In the genomic region with DNA sequence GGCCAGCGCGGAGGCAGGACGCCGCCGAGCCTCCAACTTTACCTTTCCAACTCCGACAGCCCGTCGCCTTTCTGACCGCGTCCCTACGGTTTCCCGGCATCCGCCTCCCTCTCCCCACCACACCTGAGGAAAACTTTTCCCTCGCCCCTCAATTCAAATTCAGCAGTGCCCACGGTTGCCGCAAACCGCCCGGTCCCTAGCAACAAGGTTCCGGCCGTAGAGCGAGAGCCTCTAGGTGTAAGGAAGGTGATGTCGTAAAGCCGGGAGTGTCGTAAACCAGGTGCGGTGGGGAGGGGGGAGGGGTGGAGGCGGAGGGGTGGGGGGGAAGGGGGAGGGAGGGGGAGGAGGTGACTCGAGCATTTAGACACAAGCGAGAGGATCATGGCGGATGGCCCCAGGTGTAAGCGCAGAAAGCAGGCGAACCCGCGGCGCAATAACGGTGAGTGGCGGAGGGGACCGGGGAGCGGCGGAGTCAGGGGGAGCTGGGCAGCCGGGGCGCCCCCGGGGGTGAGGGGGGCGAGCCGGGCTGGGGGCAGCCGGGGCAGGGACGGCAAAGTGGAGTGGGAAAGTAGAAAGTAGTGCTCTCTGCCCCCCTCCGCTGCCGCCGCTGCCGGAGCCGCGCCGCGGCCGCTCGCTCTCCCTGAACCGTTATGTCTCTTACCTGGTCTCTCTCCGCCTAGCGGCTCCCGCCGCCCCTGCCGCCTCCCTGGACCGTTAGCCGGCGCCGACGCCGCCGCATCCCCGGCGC, we compare ENCODE assay signal across 8 cellular contexts. TPM values are rescaled to one million over a fixed set of nuclear protein-coding genes. Genes with fewer than 3 reads are reported as not detected.
DNase-seq lines count a peak whose midpoint lies in the region; ATAC-seq, FAIRE-seq and TF ChIP-seq lines count a peak whose summit lies in the region.

A gene (plus strand): TSS at position 363 of the 748 bp plus-strand sequence. CDS start 19 bp downstream, at position 382.

- peak; percentile 24 for ATAC-seq in GM21619 (IDR thresholded peaks at IDR 0.05; ENCODE audit: unreplicated experiment)
- ATAC-seq in activated T-helper 17 cell treated with anti-CD3 and anti-CD28 coated beads, Interleukin-2, amount 50 U/mL, for 72 hours (replicated peaks), result peak; percentile 47

- no peak for FAIRE-seq in RCC 7860 (lab: Jason Lieb, UNC)

- H3K9me3 Mint-ChIP-seq in activated T-helper 17 cell treated with anti-CD3 and anti-CD28 coated beads, Interleukin-2, amount 50 U/mL, for 72 hours, result no peaks in the 10 kb centered on the region
- H3K9me3 Mint-ChIP-seq in nephron, result no peaks in the 10 kb centered on the region
- H3K9me3 Mint-ChIP-seq in stimulated activated naive CD8-positive, alpha-beta T cell treated with anti-CD3 and anti-CD28 coated beads, Interleukin-15, Interleukin-2, amounts not matched to agents 100 ng/mL and 50 ng/mL, for 24 hours, result no peaks in the 10 kb centered on the region

- H3K4me3 ChIP-seq in fibroblast of pulmonary artery (replicated peaks; ENCODE audit: low read depth, low read length), result peak within 1 kb of the TSS; percentile 91

- H3K27ac Mint-ChIP-seq in activated T-helper 17 cell treated with anti-CD3 and anti-CD28 coated beads, Interleukin-2, amount 50 U/mL, for 72 hours, result peak within 1 kb of the TSS; percentile 99
- peak within 1 kb of the TSS; percentile 94 to 97 (median 95) for H3K27ac Mint-ChIP-seq in nephron
- peak within 1 kb of the TSS; percentile 97 for H3K27ac Mint-ChIP-seq in stimulated activated naive CD8-positive, alpha-beta T cell treated with anti-CD3 and anti-CD28 coated beads, Interleukin-15, Interleukin-2, amounts not matched to agents 100 ng/mL and 50 ng/mL, for 24 hours

- DNase-seq in DMS53 treated with DMSO at 0.1 percent for 48 hours (lab: John Stamatoyannopoulos, UW; ENCODE audit: unreplicated experiment), result peak; percentile 77
- DNase-seq in KG1 (lab: John Stamatoyannopoulos, UW), result peak; percentile 82
- peak; percentile 88 for DNase-seq in RCC 7860 (ENCODE audit: low spot score)
- peak; percentile 97 for DNase-seq in fibroblast of pulmonary artery (ENCODE audit: low read depth)

- TF ChIP-seq CTCF in fibroblast of pulmonary artery (IDR thresholded peaks at IDR 0.05; ENCODE audit: low read length, missing control alignments), result peak; percentile 35
- TF ChIP-seq CTCF in nephron (IDR thresholded peaks at IDR 0.05; ENCODE audit: unreplicated experiment in 3 of 3), result peak; percentile 43 to 59 (median 55)

- peaks cover 29% of the 10 kb centered on the region for H3K4me1 Mint-ChIP-seq in activated T-helper 17 cell treated with anti-CD3 and anti-CD28 coated beads, Interleukin-2, amount 50 U/mL, for 72 hours
- peaks cover 55% of the 10 kb centered on the region for H3K4me1 Mint-ChIP-seq in nephron
- H3K4me1 Mint-ChIP-seq in stimulated activated naive CD8-positive, alpha-beta T cell treated with anti-CD3 and anti-CD28 coated beads, Interleukin-15, Interleukin-2, amounts not matched to agents 100 ng/mL and 50 ng/mL, for 24 hours (ENCODE audit: low read depth), result peaks cover 43% of the 10 kb centered on the region

- peak within 1 kb of the TSS; percentile 94 for H3K4me3 Mint-ChIP-seq in activated T-helper 17 cell treated with anti-CD3 and anti-CD28 coated beads, Interleukin-2, amount 50 U/mL, for 72 hours
- H3K4me3 Mint-ChIP-seq in nephron, result peak within 1 kb of the TSS; percentile 98 to 100 (median 99)
- peak within 1 kb of the TSS; percentile 94 for H3K4me3 Mint-ChIP-seq in stimulated activated naive CD8-positive, alpha-beta T cell treated with anti-CD3 and anti-CD28 coated beads, Interleukin-15, Interleukin-2, amounts not matched to agents 100 ng/mL and 50 ng/mL, for 24 hours

- no peaks in the 10 kb centered on the region for H3K27me3 Mint-ChIP-seq in activated T-helper 17 cell treated with anti-CD3 and anti-CD28 coated beads, Interleukin-2, amount 50 U/mL, for 72 hours
- H3K27me3 Mint-ChIP-seq in nephron (ENCODE audit: low read depth), result no peaks in the 10 kb centered on the region
- H3K27me3 Mint-ChIP-seq in stimulated activated naive CD8-positive, alpha-beta T cell treated with anti-CD3 and anti-CD28 coated beads, Interleukin-15, Interleukin-2, amounts not matched to agents 100 ng/mL and 50 ng/mL, for 24 hours, result no peaks in the 10 kb centered on the region

- peaks cover 32% of the 10 kb centered on the region for H3K36me3 Mint-ChIP-seq in activated T-helper 17 cell treated with anti-CD3 and anti-CD28 coated beads, Interleukin-2, amount 50 U/mL, for 72 hours (ENCODE audit: low read depth)
- H3K36me3 Mint-ChIP-seq in nephron (ENCODE audit: low read depth), result no peaks in the 10 kb centered on the region
- H3K36me3 Mint-ChIP-seq in stimulated activated naive CD8-positive, alpha-beta T cell treated with anti-CD3 and anti-CD28 coated beads, Interleukin-15, Interleukin-2, amounts not matched to agents 100 ng/mL and 50 ng/mL, for 24 hours (ENCODE audit: low read depth), result peaks cover 13% of the 10 kb centered on the region

RNA-seq across cellular contexts. Expression of the gene that starts here (rescaled TPM):
- total RNA-seq in activated T-helper 17 cell treated with anti-CD3 and anti-CD28 coated beads, Interleukin-2, amount 50 U/mL, for 72 hours, result 10 to 100 TPM; 46.5 to 49.2 TPM

Comparison
In these comparisons a context has a peak if more than half of its experiments do, and no peak if none do; other contexts are left out.
1. Peak in every context shown above with its lines: DNase-seq, ATAC-seq and H3K4me3 ChIP-seq.